In the genomic region with DNA sequence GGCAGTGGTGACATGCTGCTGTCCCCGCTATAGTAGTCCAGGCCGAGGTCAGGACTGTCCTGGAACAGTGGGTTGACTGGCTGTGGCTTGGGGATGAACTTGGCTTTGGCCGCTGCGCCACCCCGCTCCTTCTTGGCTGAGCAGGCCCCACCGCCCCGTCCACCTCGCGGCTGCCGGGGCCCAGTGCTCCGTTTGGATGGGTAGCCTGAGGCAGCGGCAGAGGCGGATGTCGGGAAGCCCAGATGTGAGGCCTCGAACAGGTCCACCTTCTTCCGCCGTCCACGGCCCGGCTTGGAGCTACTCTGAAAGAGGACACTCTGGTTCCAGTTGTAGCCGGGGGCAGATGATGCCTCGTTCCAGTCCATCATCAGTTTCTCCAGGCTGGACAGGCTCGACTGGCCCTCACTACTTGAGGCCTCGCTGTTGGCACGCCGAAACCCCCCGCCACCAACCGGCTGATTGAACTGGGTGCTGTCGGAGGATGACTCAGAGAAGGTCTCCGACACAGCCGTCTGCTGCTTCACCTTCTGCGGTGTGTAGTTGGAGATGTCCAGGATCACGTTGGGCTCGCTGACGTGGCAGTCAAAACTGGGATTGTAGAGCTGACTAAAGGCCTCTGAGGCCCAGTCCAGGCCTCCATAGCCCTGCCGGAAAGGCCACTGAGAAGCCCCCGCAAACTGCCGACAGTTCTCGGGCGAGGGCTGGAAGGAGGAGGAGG, we compare ENCODE assay signal across 20 cellular contexts. TPM values are rescaled to one million over a fixed set of nuclear protein-coding genes. Genes with fewer than 3 reads are reported as not detected.
DNase-seq lines count a peak whose midpoint lies in the region; ATAC-seq and TF ChIP-seq lines count a peak whose summit lies in the region.
"Had no signal": no experiment of that assay in that cellular context is flagged by ENCODE, and none has a peak within 500 bp of the region (broad histone marks: within the 10 kb centered on the region; RNA-seq: fewer than 3 reads in every experiment).

No MANE protein-coding gene starts in this region.

- H4K8ac ChIP-seq in H9 (replicated peaks; ENCODE audit: insufficient read length, low read depth, low read length): no peak overlapping the region

- no peak overlapping the region for H3K4ac ChIP-seq in H9 (ENCODE audit: low read depth, low read length)

- no peak for TF ChIP-seq EP300 in esophagus muscularis mucosa (IDR thresholded peaks at IDR 0.05)

- H3K9me2 ChIP-seq in hepatocyte (replicated peaks; ENCODE audit: insufficient read depth): no peaks in the 10 kb centered on the region

- H3K36me3 ChIP-seq in esophagus muscularis mucosa (peaks cover 46 to 68% (median 66%) of the 10 kb centered on the region in 4 donors), psoas muscle (ENCODE audit: insufficient read depth in 1 of 2, low read depth in 1 of 2) (peaks cover 0 to 80% of the 10 kb centered on the region in 2 donors), hepatocyte (replicated peaks; ENCODE audit: insufficient read depth, low read depth) (no peaks in the 10 kb centered on the region)

- peak overlapping the region in 2 of 3 experiments; percentile 35 to 53; a peak in 3 of 7 replicates for H3K27ac Mint-ChIP-seq in H9
- H3K27ac Mint-ChIP-seq in WTC11: peak overlapping the region; percentile 65
- H3K27ac Mint-ChIP-seq: B cell; CD4-positive, alpha-beta memory T cell had no signal

- CTCF ChIA-PET in WTC11 (lab: Charles Lee): interaction anchor here (0.7 to 7.6 kb wide), 10 partner anchors 8 to 132 kb away, joined by 3 to 64 read pairs (median 3); no protein-coding TSS in a partner anchor

- H3K27ac ChIP-seq in H9 (ENCODE audit: insufficient read length, low read depth, low read length): no peak overlapping the region
- peak overlapping the region; percentile 85 to 90 (median 86) for H3K27ac ChIP-seq in esophagus muscularis mucosa (replicated peaks in 1 of 4)
- peak overlapping the region; percentile 95 for H3K27ac ChIP-seq in psoas muscle
- H3K27ac ChIP-seq in hepatocyte: no peak overlapping the region
- H3K27ac ChIP-seq: Peyer's patch, SJSA1 had no signal

- ATAC-seq in WTC11: no peak
- peak in 3 of 4 donors; percentile 6 to 15 (median 14) for ATAC-seq in psoas muscle
- ATAC-seq in activated CD4-positive, CD25-positive, alpha-beta regulatory T cell treated with anti-CD3 and anti-CD28 coated beads, Interleukin-2, amount 50 U/mL, for 24 hours: no peak

- no peak for TF ChIP-seq POLR2A in esophagus muscularis mucosa (IDR thresholded peaks at IDR 0.05; ENCODE audit: low read depth)

- no peak overlapping the region for H3K56ac ChIP-seq in H9 (ENCODE audit: insufficient read length, low read depth, low read length)

- H3K18ac ChIP-seq in H9 (ENCODE audit: insufficient read length, low read depth, low read length): no peak overlapping the region

- H3K4me2 ChIP-seq in H9 (ENCODE audit: insufficient read depth, insufficient read length, low read length) (no peak overlapping the region), hepatocyte (no peak overlapping the region)

- H3K4me3 ChIP-seq in esophagus muscularis mucosa (no peak overlapping the region), psoas muscle (no peak overlapping the region), hepatocyte (no peak overlapping the region)
- H3K4me3 ChIP-seq: Peyer's patch, SJSA1 had no signal

- peaks cover 9 to 37% (median 33%) of the 10 kb centered on the region in 3 experiments; a peak in 5 of 7 replicates for H3K36me3 Mint-ChIP-seq in H9 (ENCODE audit: insufficient read depth in 1 of 3, low read depth in 3 of 3)
- peaks cover 12% of the 10 kb centered on the region for H3K36me3 Mint-ChIP-seq in WTC11

- H2AFZ ChIP-seq in H9 (ENCODE audit: low read length): no peak overlapping the region
- no peak overlapping the region for H2AFZ ChIP-seq in hepatocyte

- peaks cover 2 to 7% of the 10 kb centered on the region in 2 experiments for H3K4me1 Mint-ChIP-seq in H9
- H3K4me1 Mint-ChIP-seq in WTC11: peaks cover 11% of the 10 kb centered on the region

- POLR2A ChIA-PET in WTC11 (lab: Charles Lee): no interaction called here

- no peak overlapping the region; the same call in 1 of the 2 replicates for H3K14ac ChIP-seq in H9 (ENCODE audit: insufficient read depth, low read length)

- intact Hi-C loops in esophagus muscularis mucosa (cut with DNase I) (no loop called here), psoas muscle (cut with DNase I) (no loop called here)

- no peak overlapping the region for H2BK5ac ChIP-seq in H9 (ENCODE audit: insufficient read length, low read length)

- no peak overlapping the region for H3K23ac ChIP-seq in H9 (ENCODE audit: insufficient read length, low read depth, low read length)

- peaks cover 3% of the 10 kb centered on the region for H3K23me2 ChIP-seq in H9 (ENCODE audit: insufficient read length, low read depth, low read length, poor library complexity, severe bottlenecking)

- H3K9me3 ChIP-seq in H9 (ENCODE audit: control insufficient read depth, low read depth, low read length): no peaks in the 10 kb centered on the region
- no peaks in the 10 kb centered on the region for H3K9me3 ChIP-seq in esophagus muscularis mucosa
- no peaks in the 10 kb centered on the region for H3K9me3 ChIP-seq in psoas muscle
- no peaks in the 10 kb centered on the region for H3K9me3 ChIP-seq in hepatocyte (ENCODE audit: low read depth)
- H3K9me3 ChIP-seq: Peyer's patch, SJSA1 had no signal

- H2BK15ac ChIP-seq in H9 (ENCODE audit: low read depth, low read length): no peak overlapping the region

- no peak overlapping the region for H2BK120ac ChIP-seq in H9 (ENCODE audit: low read depth, low read length, poor library complexity, severe bottlenecking)

- H3K79me1 ChIP-seq in H9 (ENCODE audit: insufficient read depth, low read depth, low read length, poor library complexity, severe bottlenecking): no peaks in the 10 kb centered on the region

- 0 out of 2 replicates have a peak, but pooled peaks cover 2% of the 10 kb centered on the region for H3K4me1 ChIP-seq in H9 (ENCODE audit: insufficient read depth, low read length)
- peaks cover 42 to 50% (median 47%) of the 10 kb centered on the region in 4 donors for H3K4me1 ChIP-seq in esophagus muscularis mucosa
- H3K4me1 ChIP-seq in psoas muscle: peaks cover 44% of the 10 kb centered on the region
- peaks cover 27% of the 10 kb centered on the region for H3K4me1 ChIP-seq in hepatocyte (ENCODE audit: insufficient read depth)

- TF ChIP-seq CTCF in H9 (conservative IDR thresholded peaks at IDR 0.05): no peak
- TF ChIP-seq CTCF in WTC11 (IDR thresholded peaks at IDR 0.05): no peak
- TF ChIP-seq CTCF in esophagus muscularis mucosa (IDR thresholded peaks at IDR 0.05): no peak
- TF ChIP-seq CTCF in psoas muscle (IDR thresholded peaks at IDR 0.05): no peak
- TF ChIP-seq CTCF in hepatocyte (IDR thresholded peaks at IDR 0.05; ENCODE audit: poor library complexity): no peak

- no peak overlapping the region for H4K5ac ChIP-seq in H9 (ENCODE audit: insufficient read length, low read depth, low read length)

- H3K27me3 ChIP-seq in H9 (ENCODE audit: insufficient read depth, low read length): no peaks in the 10 kb centered on the region
- H3K27me3 ChIP-seq in esophagus muscularis mucosa: no peaks in the 10 kb centered on the region
- H3K27me3 ChIP-seq in psoas muscle (ENCODE audit: insufficient read depth in 3 of 3, low read length in 2 of 3): no peaks in the 10 kb centered on the region
- H3K27me3 ChIP-seq in hepatocyte: no peaks in the 10 kb centered on the region
- H3K27me3 ChIP-seq: Peyer's patch, SJSA1 had no signal

- no peak overlapping the region for H4K91ac ChIP-seq in H9 (ENCODE audit: insufficient read length, low read depth, low read length)

- no peak overlapping the region for H3T11ph ChIP-seq in H9 (ENCODE audit: low read length)

- no peak overlapping the region for H2BK12ac ChIP-seq in H9 (ENCODE audit: insufficient read length, low read depth, low read length)

- H3K9me3 Mint-ChIP-seq in H9 (no peaks in the 10 kb centered on the region), WTC11 (no peaks in the 10 kb centered on the region)
- H3K9me3 Mint-ChIP-seq: CD4-positive, alpha-beta memory T cell had no signal

- WGBS in H9 (ENCODE audit: extremely low coverage, insufficient read length, low lambda C conversion rate): no CpG with 5 or more reads among the region's 39 CpGs
- 78% methylated on average over 5 of the region's 39 CpGs for WGBS in esophagus muscularis mucosa
- WGBS in psoas muscle, 3 donors: 79 to 88% (median 81%) methylated on average over 39 of the region's 39 CpGs
- 95% methylated on average over 39 of the region's 39 CpGs for WGBS in hepatocyte (ENCODE audit: low lambda C conversion rate, missing lambda C conversion rate)

- H2AK5ac ChIP-seq in H9 (ENCODE audit: insufficient read length, low read length): no peak overlapping the region

- H3K79me2 ChIP-seq in H9 (ENCODE audit: insufficient read depth, low read length) (no peaks in the 10 kb centered on the region), hepatocyte (peaks cover 49% of the 10 kb centered on the region)

- no peak overlapping the region for H3K4me3 Mint-ChIP-seq in H9
- H3K4me3 Mint-ChIP-seq in WTC11: no peak overlapping the region
- H3K4me3 Mint-ChIP-seq: B cell; CD4-positive, alpha-beta memory T cell had no signal

- H3K27me3 Mint-ChIP-seq in H9 (ENCODE audit: low read depth): no peaks in the 10 kb centered on the region
- H3K27me3 Mint-ChIP-seq in WTC11 (ENCODE audit: low read depth): no peaks in the 10 kb centered on the region
- H3K27me3 Mint-ChIP-seq: B cell; CD4-positive, alpha-beta memory T cell had no signal

- H3K9ac ChIP-seq in H9 (ENCODE audit: extremely low read depth, insufficient read length, low read length): no peak overlapping the region

- H2BK20ac ChIP-seq in H9 (ENCODE audit: low read depth, low read length, poor library complexity, severe bottlenecking): no peak overlapping the region

- H4K20me1 ChIP-seq in H9 (ENCODE audit: control insufficient read depth, insufficient read depth, insufficient read length): no peaks in the 10 kb centered on the region
- no peaks in the 10 kb centered on the region for H4K20me1 ChIP-seq in hepatocyte (ENCODE audit: insufficient read depth, poor library complexity, severe bottlenecking)

- DNase-seq in H9: no peak
- DNase-seq in WTC11 (ENCODE audit: low spot score): no peak
- DNase-seq in esophagus muscularis mucosa (ENCODE audit: extremely low spot score): no peak
- DNase-seq in psoas muscle: no peak
- no peak for DNase-seq in GOT3 (lab: John Stamatoyannopoulos, UW)
- no peak for DNase-seq in hepatocyte (ENCODE audit: low spot score)
- DNase-seq in SIG-M5 treated with dmso at 0.1 percent for 504 hours (lab: John Stamatoyannopoulos, UW; ENCODE audit: unreplicated experiment): no peak
- DNase-seq: ACHN, DMS79 treated with DMSO at 0.1 percent for 48 hours, Karpas-422, NCI-H1105 treated with DMSO at 0.1 percent for 48 hours, NCI-H187 treated with DMSO at 0.1 percent for 48 hours, NCI-H2171, NCI-H446 treated with DMSO at 0.1 percent for 48 hours, NCI-H82, Peyer's patch had no signal

RNA-seq across cellular contexts. Expression of a gene that starts 55.6 kb away (rescaled TPM):
- 23.7 and 29.4 TPM in 2 replicates for total RNA-seq in H9 (2021)
- total RNA-seq in WTC11 (2021): 31.6 to 49.0 TPM (median 32.6 TPM) in 3 replicates
- total RNA-seq in esophagus muscularis mucosa: 10 to 100 TPM; 14.7 to 54.3 (median 35.4) TPM
- total RNA-seq in psoas muscle: 10 to 100 TPM; 35.9 to 65.2 (median 59.0) TPM
- 10 to 100 TPM in 1 of 3 donors, 1 to 10 TPM in 2; 6.4 to 19.8 (median 9.7) TPM for polyA plus RNA-seq in psoas muscle
- 6.7 and 13.3 TPM in 2 replicates for total RNA-seq in hepatocyte
- polyA plus RNA-seq in hepatocyte: 12.2 and 14.4 TPM in 2 replicates

RNA-seq across cellular contexts. Expression of a gene that starts 58.3 kb away (rescaled TPM):
- total RNA-seq in H9 (2021) (65.9 and 69.2 TPM in 2 replicates), WTC11 (2021) (90.1 to 104 TPM (median 92.8 TPM) in 3 replicates), esophagus muscularis mucosa (100 to 1,000 TPM in 2 of 4 donors, 10 to 100 TPM in 2; 78.5 to 141 (median 101) TPM), psoas muscle (10 to 100 TPM; 29.4 to 40.6 (median 35.9) TPM), hepatocyte (25.2 and 28.5 TPM in 2 replicates)
- polyA plus RNA-seq in psoas muscle (10 to 100 TPM in 2 of 3 donors, 1 to 10 TPM in 1; 7.9 to 14.2 (median 11.3) TPM), hepatocyte (45.6 and 61.1 TPM in 2 replicates)

Comparison
In these comparisons a context has a peak if more than half of its experiments do, and no peak if none do; other contexts are left out.
1. H3K27ac ChIP-seq: peak in esophagus muscularis mucosa (4 of 4) and psoas muscle (single experiment); none in H9 (single experiment) and hepatocyte (single experiment).
2. ATAC-seq: peak in psoas muscle (3 of 4); none in WTC11 (single experiment) and activated CD4-positive, CD25-positive, alpha-beta regulatory T cell treated with anti-CD3 and anti-CD28 coated beads, Interleukin-2, amount 50 U/mL, for 24 hours (0 of 2).